Comparison of ENCODE assay signal across 8 cellular contexts in genomic region chr6:3156184-3157119, GRCh38. TPM values are rescaled to one million over a fixed set of nuclear protein-coding genes. Genes with fewer than 3 reads are reported as not detected.
DNase-seq lines count a peak whose midpoint lies in the region; ATAC-seq and TF ChIP-seq lines count a peak whose summit lies in the region.
"Not testable (repeated sequence)": the region's sequence is repeated elsewhere in the genome, so short reads cannot be mapped to it uniquely, and the experiment has no call there.

No MANE protein-coding gene starts in this region.

- not testable (repeated sequence) for H3K36me3 ChIP-seq in CD4-positive, CD25-positive, alpha-beta regulatory T cell (ENCODE audit: control insufficient read depth, insufficient read depth, low read length); breast epithelium; cardiac muscle cell

- H3K36me3 Mint-ChIP-seq in CD4-positive, CD25-positive, alpha-beta regulatory T cell, result peaks cover 14% of the 10 kb centered on the region
- H3K36me3 Mint-ChIP-seq in HFFc6 (ENCODE audit: low read depth), result peaks cover 31% of the 10 kb centered on the region; the same call in 1 of the 2 replicates
- H3K36me3 Mint-ChIP-seq in activated CD4-positive, alpha-beta T cell treated with anti-CD3 and anti-CD28 coated beads, Interleukin-2, amount 10 ng/mL, durations not matched to agents 24 days and 14 days (ENCODE audit: low read depth); stimulated activated effector memory CD8-positive, alpha-beta T cell treated with anti-CD3 and anti-CD28 coated beads, Interleukin-12 subunit alpha, Interleukin-12 subunit beta, amount 100 ng/mL, for 72 hours: not testable (repeated sequence)

- not testable (repeated sequence) for H3K27me3 ChIP-seq in CD4-positive, CD25-positive, alpha-beta regulatory T cell (ENCODE audit: control insufficient read depth, insufficient read depth, low read length); breast epithelium; cardiac muscle cell

- not testable (repeated sequence) for H3K27me3 Mint-ChIP-seq in CD4-positive, CD25-positive, alpha-beta regulatory T cell
- H3K27me3 Mint-ChIP-seq in HFFc6 (ENCODE audit: insufficient read depth), result peaks cover 13% of the 10 kb centered on the region
- H3K27me3 Mint-ChIP-seq in activated CD4-positive, alpha-beta T cell treated with anti-CD3 and anti-CD28 coated beads, Interleukin-2, amount 10 ng/mL, durations not matched to agents 24 days and 14 days, result peaks cover 38% of the 10 kb centered on the region

- H3K4me3 Mint-ChIP-seq in CD4-positive, CD25-positive, alpha-beta regulatory T cell, result peak overlapping the region; percentile 88 to 96 (median 91)
- peak overlapping the region; percentile 97 for H3K4me3 Mint-ChIP-seq in HFFc6
- H3K4me3 Mint-ChIP-seq in activated CD4-positive, alpha-beta T cell treated with anti-CD3 and anti-CD28 coated beads, Interleukin-2, amount 10 ng/mL, durations not matched to agents 24 days and 14 days, result peak overlapping the region; percentile 86
- H3K4me3 Mint-ChIP-seq in stimulated activated effector memory CD8-positive, alpha-beta T cell treated with anti-CD3 and anti-CD28 coated beads, Interleukin-12 subunit alpha, Interleukin-12 subunit beta, amount 100 ng/mL, for 72 hours, result peak overlapping the region; percentile 70

- H3K4me1 Mint-ChIP-seq in CD4-positive, CD25-positive, alpha-beta regulatory T cell, result peaks cover 6 to 45% (median 19%) of the 10 kb centered on the region in 4 donors
- H3K4me1 Mint-ChIP-seq in HFFc6 (ENCODE audit: low read depth), result peaks cover 25% of the 10 kb centered on the region
- H3K4me1 Mint-ChIP-seq in activated CD4-positive, alpha-beta T cell treated with anti-CD3 and anti-CD28 coated beads, Interleukin-2, amount 10 ng/mL, durations not matched to agents 24 days and 14 days, result peaks cover 19% of the 10 kb centered on the region
- H3K4me1 Mint-ChIP-seq in stimulated activated effector memory CD8-positive, alpha-beta T cell treated with anti-CD3 and anti-CD28 coated beads, Interleukin-12 subunit alpha, Interleukin-12 subunit beta, amount 100 ng/mL, for 72 hours, result peaks cover 23% of the 10 kb centered on the region

- H3K27ac ChIP-seq in CD4-positive, CD25-positive, alpha-beta regulatory T cell (ENCODE audit: insufficient read depth, low read length, poor library complexity, severe bottlenecking), result peak overlapping the region; percentile 81
- peak overlapping the region; percentile 96 to 100 for H3K27ac ChIP-seq in breast epithelium
- not testable (repeated sequence) for H3K27ac ChIP-seq in cardiac muscle cell

- intact Hi-C loops in activated CD4-positive, alpha-beta T cell treated with anti-CD3 and anti-CD28 coated beads, Interleukin-2, amount 10 ng/mL, durations not matched to agents 24 days and 14 days (cut with micrococcal nuclease), result loop anchor here (1.0 to 5.0 kb wide), 5 partner anchors 24 to 981 kb away; partner anchors contain the start of genes BPHL and ECI2
- intact Hi-C loops in breast epithelium (cut with DNase I; ENCODE audit: low total_unique reads), result not testable (repeated sequence)

- not testable (repeated sequence) for TF ChIP-seq POLR2A in breast epithelium (IDR thresholded peaks at IDR 0.05)

- not testable (repeated sequence) for ATAC-seq in CD4-positive, CD25-positive, alpha-beta regulatory T cell (ENCODE audit: low read depth in 2 of 2)
- peak; percentile 29 for ATAC-seq in stimulated activated effector memory CD8-positive, alpha-beta T cell treated with anti-CD3 and anti-CD28 coated beads, Interleukin-12 subunit alpha, Interleukin-12 subunit beta, amount 100 ng/mL, for 72 hours

- peak overlapping the region; percentile 80 for H3K4me3 ChIP-seq in CD4-positive, CD25-positive, alpha-beta regulatory T cell (ENCODE audit: low read depth, low read length)
- H3K4me3 ChIP-seq in breast epithelium (peak overlapping the region; percentile 87 to 100 (median 88)), cardiac muscle cell (peak overlapping the region; percentile 90)

- not testable (repeated sequence) for H3K9me3 ChIP-seq in CD4-positive, CD25-positive, alpha-beta regulatory T cell (ENCODE audit: control insufficient read depth in 2 of 2, low read length in 2 of 2); breast epithelium; cardiac muscle cell (ENCODE audit: low read depth)

- H3K9me3 Mint-ChIP-seq in CD4-positive, CD25-positive, alpha-beta regulatory T cell; HFFc6; activated CD4-positive, alpha-beta T cell treated with anti-CD3 and anti-CD28 coated beads, Interleukin-2, amount 10 ng/mL, durations not matched to agents 24 days and 14 days; stimulated activated effector memory CD8-positive, alpha-beta T cell treated with anti-CD3 and anti-CD28 coated beads, Interleukin-12 subunit alpha, Interleukin-12 subunit beta, amount 100 ng/mL, for 72 hours: not testable (repeated sequence)

- peaks cover 38% of the 10 kb centered on the region for H3K4me1 ChIP-seq in CD4-positive, CD25-positive, alpha-beta regulatory T cell (ENCODE audit: control insufficient read depth, insufficient read depth, low read length, poor library complexity, severe bottlenecking)
- not testable (repeated sequence) for H3K4me1 ChIP-seq in breast epithelium; cardiac muscle cell (ENCODE audit: low read depth)

- peak overlapping the region; percentile 92 to 96 (median 94) for H3K27ac Mint-ChIP-seq in CD4-positive, CD25-positive, alpha-beta regulatory T cell
- peak overlapping the region; percentile 84 for H3K27ac Mint-ChIP-seq in HFFc6
- peak overlapping the region; percentile 36 for H3K27ac Mint-ChIP-seq in activated CD4-positive, alpha-beta T cell treated with anti-CD3 and anti-CD28 coated beads, Interleukin-2, amount 10 ng/mL, durations not matched to agents 24 days and 14 days
- H3K27ac Mint-ChIP-seq in stimulated activated effector memory CD8-positive, alpha-beta T cell treated with anti-CD3 and anti-CD28 coated beads, Interleukin-12 subunit alpha, Interleukin-12 subunit beta, amount 100 ng/mL, for 72 hours, result peak overlapping the region; percentile 67

- peak in 1 of 3 donors; percentile 44 for DNase-seq in CD4-positive, CD25-positive, alpha-beta regulatory T cell
- DNase-seq in HFFc6; breast epithelium (ENCODE audit: low spot score in 2 of 2): not testable (repeated sequence)
- DNase-seq in NCI-H524 (lab: John Stamatoyannopoulos, UW) (peak; percentile 22 to 51), cardiac muscle cell (ENCODE audit: low read depth in 1 of 2, low spot score in 1 of 2) (peak; percentile 7 to 14), myocyte (ENCODE audit: low read depth) (peak; percentile 47)
- peak; percentile 69 for DNase-seq in activated CD4-positive, alpha-beta T cell treated with anti-CD3 and anti-CD28 coated beads, Interleukin-2, amount 10 ng/mL, durations not matched to agents 24 days and 14 days
- peak in 1 of 2 donors; percentile 56 for DNase-seq in stimulated activated effector memory CD8-positive, alpha-beta T cell treated with anti-CD3 and anti-CD28 coated beads, Interleukin-12 subunit alpha, Interleukin-12 subunit beta, amount 100 ng/mL, for 72 hours (ENCODE audit: low spot score in 2 of 2)

- not testable (repeated sequence) for TF ChIP-seq CTCF in HFFc6 (IDR thresholded peaks at IDR 0.05); breast epithelium (IDR thresholded peaks at IDR 0.05); cardiac muscle cell (IDR thresholded peaks at IDR 0.05; ENCODE audit: low read depth, low read length)

RNA-seq across cellular contexts. Expression of gene TUBB2A, which starts 0.9 kb away (rescaled TPM):
- 48.0 TPM for total RNA-seq in CD4-positive, CD25-positive, alpha-beta regulatory T cell
- polyA plus RNA-seq in CD4-positive, CD25-positive, alpha-beta regulatory T cell, result 1 to 10 TPM; 4.8 to 8.0 (median 6.7) TPM
- 100 to 1,000 TPM; 114 to 152 (median 120) TPM for total RNA-seq in HFFc6 (2021; fragmentation: NEBNext Ultra II Directional; extraction: Animal tissue kit (Norgen Biotek cat#: 25700))
- 3.9 and 4.7 TPM in 2 replicates for total RNA-seq in activated CD4-positive, alpha-beta T cell treated with anti-CD3 and anti-CD28 coated beads, Interleukin-2, amount 10 ng/mL, durations not matched to agents 24 days and 14 days
- total RNA-seq in breast epithelium, result 10 to 100 TPM; 27.8 to 43.6 (median 36.0) TPM
- total RNA-seq in cardiac muscle cell, result 46.3 and 95.3 TPM in 2 replicates
- polyA plus RNA-seq in cardiac muscle cell, result 59.9 and 110 TPM in 2 replicates
- 328 and 370 TPM in 2 replicates for total RNA-seq in myocyte
- 322 TPM for polyA plus RNA-seq in myocyte (2012)

RNA-seq across cellular contexts. Expression of gene BPHL, which starts 37.9 kb away (rescaled TPM):
- 6.8 TPM for total RNA-seq in CD4-positive, CD25-positive, alpha-beta regulatory T cell
- 10 to 100 TPM in 1 of 4 donors, 1 to 10 TPM in 3; 5.8 to 13.9 (median 7.5) TPM for polyA plus RNA-seq in CD4-positive, CD25-positive, alpha-beta regulatory T cell
- 10 to 100 TPM in 5 of 6 experiments, 1 to 10 TPM in 1; 9.3 to 14.6 (median 11.9) TPM for total RNA-seq in HFFc6 (2021; fragmentation: NEBNext Ultra II Directional; extraction: Animal tissue kit (Norgen Biotek cat#: 25700))
- total RNA-seq in activated CD4-positive, alpha-beta T cell treated with anti-CD3 and anti-CD28 coated beads, Interleukin-2, amount 10 ng/mL, durations not matched to agents 24 days and 14 days, result 6.8 and 7.7 TPM in 2 replicates
- total RNA-seq in breast epithelium (10 to 100 TPM; 15.4 to 19.4 (median 19.3) TPM), cardiac muscle cell (27.2 and 34.8 TPM in 2 replicates), myocyte (28.7 and 32.9 TPM in 2 replicates)
- polyA plus RNA-seq in cardiac muscle cell, result 61.3 and 72.2 TPM in 2 replicates
- polyA plus RNA-seq in myocyte (2012), result 27.2 TPM

Comparison
In these comparisons a context has a peak if more than half of its experiments do, and no peak if none do; other contexts are left out.
1. H3K27ac Mint-ChIP-seq: peak in every context shown above with its lines; median percentile 94 in CD4-positive, CD25-positive, alpha-beta regulatory T cell; 84 in HFFc6; 67 in stimulated activated effector memory CD8-positive, alpha-beta T cell treated with anti-CD3 and anti-CD28 coated beads, Interleukin-12 subunit alpha, Interleukin-12 subunit beta, amount 100 ng/mL, for 72 hours; 36 in activated CD4-positive, alpha-beta T cell treated with anti-CD3 and anti-CD28 coated beads, Interleukin-2, amount 10 ng/mL, durations not matched to agents 24 days and 14 days.